9 cellular contexts compared by ENCODE assay signal in genomic region chr11:82734120-82734479, GRCh38. TPM values are rescaled to one million over a fixed set of nuclear protein-coding genes. Genes with fewer than 3 reads are reported as not detected.
DNase-seq lines count a peak whose midpoint lies in the region; ATAC-seq and TF ChIP-seq lines count a peak whose summit lies in the region.
"Had no signal": no experiment of that assay in that cellular context is flagged by ENCODE, and none has a peak within 500 bp of the region (broad histone marks: within the 10 kb centered on the region; RNA-seq: fewer than 3 reads in every experiment).

No MANE protein-coding gene starts in this region.

- CTCF ChIA-PET in Caco-2 (lab: Charles Lee), result interaction anchor here (0.6 to 1.9 kb wide), 5 partner anchors 16 to 599 kb away, joined by 3 to 12 read pairs (median 7); no protein-coding TSS in a partner anchor

- no peaks in the 10 kb centered on the region for H3K36me3 ChIP-seq in Caco-2 (ENCODE audit: control insufficient read depth, insufficient read depth, low read length)
- H3K36me3 ChIP-seq in psoas muscle (ENCODE audit: insufficient read depth in 1 of 2, low read depth in 1 of 2), result no peaks in the 10 kb centered on the region

- ATAC-seq in psoas muscle, result no peak
- ATAC-seq in GM19351 (IDR thresholded peaks at IDR 0.05; ENCODE audit: unreplicated experiment), result no peak

- H3K27me3 ChIP-seq in Caco-2 (replicated peaks; ENCODE audit: control insufficient read depth, insufficient read depth, low read length), result peaks cover 7% of the 10 kb centered on the region
- peaks cover 0 to 44% (median 11%) of the 10 kb centered on the region in 3 donors for H3K27me3 ChIP-seq in psoas muscle (ENCODE audit: insufficient read depth in 3 of 3, low read length in 2 of 3)

- intact Hi-C loops in Caco-2 (cut with micrococcal nuclease; ENCODE audit: unreplicated experiment), result no loop called here
- intact Hi-C loops in psoas muscle (cut with DNase I), result no loop called here

- no TSS peak for BruUV-seq in Caco-2 (replicated peaks; lab: Mats Ljungman, UMichigan)

- no peak overlapping the region for H3K27ac Mint-ChIP-seq in Caco-2 (ENCODE audit: unreplicated experiment)
- H3K27ac Mint-ChIP-seq in glutamatergic neuron (ENCODE audit: unreplicated experiment), result no peak overlapping the region

- H3K9me3 ChIP-seq in Caco-2 (no peaks in the 10 kb centered on the region), psoas muscle (no peaks in the 10 kb centered on the region)

- POLR2A ChIA-PET in Caco-2 (lab: Charles Lee), result interaction anchor here (0.8 kb wide), 1 partner anchor 166 kb away, joined by 3 read pairs; the partner anchor contains the start of gene PRCP

- DNase-seq in Caco-2 (no peak), glutamatergic neuron (no peak), psoas muscle (no peak), superior temporal gyrus (ENCODE audit: extremely low spot score) (no peak), glomerular visceral epithelial cell (ENCODE audit: extremely low spot score) (no peak), DMS79 treated with DMSO at 0.1 percent for 48 hours (lab: John Stamatoyannopoulos, UW) (no peak)

- H3K36me3 Mint-ChIP-seq in Caco-2 (ENCODE audit: insufficient read depth, unreplicated experiment) (no peaks in the 10 kb centered on the region), glutamatergic neuron (ENCODE audit: unreplicated experiment) (no peaks in the 10 kb centered on the region)

- H3K4me1 ChIP-seq in Caco-2 (peaks cover 13% of the 10 kb centered on the region; the same call in 1 of the 2 replicates), psoas muscle (no peaks in the 10 kb centered on the region)
- H3K4me1 ChIP-seq: foreskin keratinocyte had no signal

- H3K4me3 ChIP-seq in Caco-2 (ENCODE audit: low read depth, low read length), result peak overlapping the region; percentile 51
- H3K4me3 ChIP-seq in psoas muscle, result peak overlapping the region; percentile 56

- H3K4me1 Mint-ChIP-seq in Caco-2 (ENCODE audit: low read depth, unreplicated experiment) (no peaks in the 10 kb centered on the region), glutamatergic neuron (ENCODE audit: low read depth, unreplicated experiment) (peaks cover 1% of the 10 kb centered on the region)

- H3K9me3 Mint-ChIP-seq in Caco-2 (ENCODE audit: unreplicated experiment), result no peaks in the 10 kb centered on the region
- H3K9me3 Mint-ChIP-seq in glutamatergic neuron (ENCODE audit: unreplicated experiment), result peaks cover 2% of the 10 kb centered on the region

- WGBS in psoas muscle, 3 donors, result 55 to 57% (median 55%) methylated on average over 9 of the region's 9 CpGs

- peaks cover 50% of the 10 kb centered on the region for H3K27me3 Mint-ChIP-seq in Caco-2 (ENCODE audit: insufficient read depth, unreplicated experiment)
- H3K27me3 Mint-ChIP-seq in glutamatergic neuron (ENCODE audit: unreplicated experiment), result peaks cover 12% of the 10 kb centered on the region

- peak overlapping the region; percentile 52; the same call in 1 of the 2 replicates for H3K27ac ChIP-seq in VCaP
- no peak overlapping the region for H3K27ac ChIP-seq in psoas muscle
- H3K27ac ChIP-seq: foreskin keratinocyte had no signal

- TF ChIP-seq CTCF in Caco-2 (IDR thresholded peaks at IDR 0.05; ENCODE audit: insufficient read depth in 1 of 2, low read depth in 1 of 2, low read length in 1 of 2, severe bottlenecking in 1 of 2, unreplicated experiment in 1 of 2), result no peak
- TF ChIP-seq CTCF in VCaP (conservative IDR thresholded peaks at IDR 0.05), result no peak
- TF ChIP-seq CTCF in glutamatergic neuron (IDR thresholded peaks at IDR 0.05; ENCODE audit: partially characterized antibody, unreplicated experiment), result no peak
- TF ChIP-seq CTCF in psoas muscle (IDR thresholded peaks at IDR 0.05), result no peak

- H3K4me3 Mint-ChIP-seq in Caco-2 (ENCODE audit: unreplicated experiment) (peak overlapping the region; percentile 73), glutamatergic neuron (ENCODE audit: unreplicated experiment) (peak overlapping the region; percentile 77)

RNA-seq across cellular contexts. Expression of gene FAM181B, which starts 0.4 kb away (rescaled TPM):
- total RNA-seq in Caco-2 (2022) (not detected in 2 replicates), glutamatergic neuron (ENCODE audit: unreplicated experiment) (0.47 TPM), psoas muscle (under 1 TPM; 0.06 to 0.14 (median 0.08) TPM)
- polyA plus RNA-seq in psoas muscle, result under 1 TPM; 0.03 to 0.04 (median 0.03) TPM
